14 cellular contexts compared by ENCODE assay signal in the genomic region with DNA sequence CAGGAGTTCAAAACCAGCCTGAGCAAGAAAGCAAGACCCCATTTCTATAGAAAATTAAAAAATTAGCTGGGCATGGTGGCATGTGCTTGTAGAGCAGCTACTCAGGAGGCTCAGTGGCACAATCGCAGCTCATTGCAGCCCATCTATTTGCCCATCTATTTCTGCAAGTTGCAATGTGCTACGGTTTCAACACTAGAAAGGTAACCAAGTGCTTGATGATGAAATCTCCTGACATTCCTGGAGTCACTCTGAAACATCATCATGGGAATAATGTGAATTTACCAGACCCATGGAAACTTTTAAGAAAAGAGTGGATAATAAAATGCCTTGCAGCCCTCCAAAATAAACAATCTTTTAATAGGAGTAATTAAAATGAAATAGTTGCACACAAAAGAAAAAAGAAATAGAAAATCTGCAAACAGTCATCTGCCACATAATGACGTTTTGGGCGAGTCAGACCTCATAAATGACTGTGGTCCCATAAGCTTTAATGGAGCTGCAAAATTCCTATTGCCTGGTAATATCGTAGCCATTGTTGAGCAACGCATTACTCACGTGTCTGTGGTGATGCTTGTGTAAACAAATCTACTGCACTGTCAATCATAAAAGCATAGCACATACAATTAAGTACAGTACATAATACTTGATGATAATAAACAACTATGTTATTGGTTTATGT. TPM values are rescaled to one million over a fixed set of nuclear protein-coding genes. Genes with fewer than 3 reads are reported as not detected.
A peak's percentile ranks its signal among the peaks of the same experiment; 100 is the strongest.
DNase-seq lines count a peak whose midpoint lies in the region; ATAC-seq and TF ChIP-seq lines count a peak whose summit lies in the region.
"Had no signal": no experiment of that assay in that cellular context is flagged by ENCODE, and none has a peak within 500 bp of the region (broad histone marks: within the 10 kb centered on the region; RNA-seq: fewer than 3 reads in every experiment).

No MANE protein-coding gene starts in this region.

- H3K4me3 Mint-ChIP-seq in HFFc6 (no peak overlapping the region), natural killer cell (no peak overlapping the region)
- H3K4me3 Mint-ChIP-seq in stimulated activated naive B cell treated with anti-CD40 and anti-IgM and Interleukin-4, amounts not matched to agents 10 μg/mL and 1 μg/mL and 100 μg/mL, for 72 hours, result no peak overlapping the region
- no peak overlapping the region for H3K4me3 Mint-ChIP-seq in activated CD4-positive, alpha-beta memory T cell treated with anti-CD3 and anti-CD28 coated beads, Interleukin-2, amount 10 ng/mL, durations not matched to agents 7 days and 5 days
- H3K4me3 Mint-ChIP-seq: activated naive CD8-positive, alpha-beta T cell; T-cell had no signal

- H3K27ac Mint-ChIP-seq in HFFc6 (0 out of 2 replicates have a peak overlapping the region, but pooled peaks have one; percentile 32), natural killer cell (no peak overlapping the region)
- H3K27ac Mint-ChIP-seq in stimulated activated naive B cell treated with anti-CD40 and anti-IgM and Interleukin-4, amounts not matched to agents 10 μg/mL and 1 μg/mL and 100 μg/mL, for 72 hours, result no peak overlapping the region
- H3K27ac Mint-ChIP-seq in activated CD4-positive, alpha-beta memory T cell treated with anti-CD3 and anti-CD28 coated beads, Interleukin-2, amount 10 ng/mL, durations not matched to agents 7 days and 5 days, result no peak overlapping the region
- H3K27ac Mint-ChIP-seq: activated naive CD8-positive, alpha-beta T cell; T-cell had no signal

- no peaks in the 10 kb centered on the region for H3K36me3 Mint-ChIP-seq in HFFc6 (ENCODE audit: low read depth)
- H3K36me3 Mint-ChIP-seq in stimulated activated naive B cell treated with anti-CD40 and anti-IgM and Interleukin-4, amounts not matched to agents 10 μg/mL and 1 μg/mL and 100 μg/mL, for 72 hours, result no peaks in the 10 kb centered on the region
- no peaks in the 10 kb centered on the region for H3K36me3 Mint-ChIP-seq in natural killer cell
- no peaks in the 10 kb centered on the region for H3K36me3 Mint-ChIP-seq in activated CD4-positive, alpha-beta memory T cell treated with anti-CD3 and anti-CD28 coated beads, Interleukin-2, amount 10 ng/mL, durations not matched to agents 7 days and 5 days (ENCODE audit: low read depth)
- H3K36me3 Mint-ChIP-seq: activated naive CD8-positive, alpha-beta T cell; T-cell had no signal

- intact Hi-C loops in natural killer cell (cut with micrococcal nuclease), result no loop called here

- peak; percentile 97 for ATAC-seq in foreskin keratinocyte
- no peak for ATAC-seq in stimulated activated naive B cell treated with anti-CD40 and anti-IgM and Interleukin-4, amounts not matched to agents 10 μg/mL and 1 μg/mL and 100 μg/mL, for 72 hours (replicated peaks)
- no peak for ATAC-seq in natural killer cell
- ATAC-seq: T-cell had no signal

- peaks cover 15% of the 10 kb centered on the region for H3K27me3 ChIP-seq in foreskin keratinocyte
- H3K27me3 ChIP-seq: BLaER1 had no signal

- DNase-seq in AG08395 (ENCODE audit: low spot score), result peak; percentile 61
- peak; percentile 90 for DNase-seq in HFFc6
- peak; percentile 95 for DNase-seq in SW480 (ENCODE audit: low spot score)
- DNase-seq in foreskin keratinocyte, result peak; percentile 76 to 83
- DNase-seq in stimulated activated naive B cell treated with anti-CD40 and anti-IgM and Interleukin-4, amounts not matched to agents 10 μg/mL and 1 μg/mL and 100 μg/mL, for 72 hours, result no peak
- DNase-seq in natural killer cell, result no peak
- no peak for DNase-seq in activated CD4-positive, alpha-beta memory T cell treated with anti-CD3 and anti-CD28 coated beads, Interleukin-2, amount 10 ng/mL, durations not matched to agents 7 days and 5 days
- DNase-seq in activated effector memory CD4-positive, alpha-beta T cell treated with anti-CD3 and anti-CD28 coated beads, Interleukin-2, amount 50 U/mL, for 16 hours, result no peak
- DNase-seq: activated CD8-positive, alpha-beta memory T cell treated with anti-CD3 and anti-CD28 coated beads for 24 hours; effector memory CD4-positive, alpha-beta T cell; NCI-H524 treated with DMSO at 0.1 percent for 48 hours; T-cell had no signal

- no peaks in the 10 kb centered on the region for H3K9me3 Mint-ChIP-seq in HFFc6
- H3K9me3 Mint-ChIP-seq in stimulated activated naive B cell treated with anti-CD40 and anti-IgM and Interleukin-4, amounts not matched to agents 10 μg/mL and 1 μg/mL and 100 μg/mL, for 72 hours, result no peaks in the 10 kb centered on the region
- H3K9me3 Mint-ChIP-seq in natural killer cell, result no peaks in the 10 kb centered on the region
- H3K9me3 Mint-ChIP-seq in activated CD4-positive, alpha-beta memory T cell treated with anti-CD3 and anti-CD28 coated beads, Interleukin-2, amount 10 ng/mL, durations not matched to agents 7 days and 5 days, result no peaks in the 10 kb centered on the region
- H3K9me3 Mint-ChIP-seq: T-cell had no signal

- peaks cover 6% of the 10 kb centered on the region for H3K27me3 Mint-ChIP-seq in HFFc6 (ENCODE audit: insufficient read depth)
- no peaks in the 10 kb centered on the region for H3K27me3 Mint-ChIP-seq in stimulated activated naive B cell treated with anti-CD40 and anti-IgM and Interleukin-4, amounts not matched to agents 10 μg/mL and 1 μg/mL and 100 μg/mL, for 72 hours
- H3K27me3 Mint-ChIP-seq in natural killer cell (ENCODE audit: low read depth in 2 of 2), result peaks cover 0 to 6% of the 10 kb centered on the region in 2 donors
- peaks cover 1% of the 10 kb centered on the region for H3K27me3 Mint-ChIP-seq in activated CD4-positive, alpha-beta memory T cell treated with anti-CD3 and anti-CD28 coated beads, Interleukin-2, amount 10 ng/mL, durations not matched to agents 7 days and 5 days
- H3K27me3 Mint-ChIP-seq: activated naive CD8-positive, alpha-beta T cell had no signal

- CTCF ChIA-PET in activated CD4-positive, alpha-beta memory T cell treated with anti-CD3 and anti-CD28 coated beads, Interleukin-2, amount 10 ng/mL, durations not matched to agents 7 days and 5 days (lab: Charles Lee), result interaction anchor here (0.5 to 0.7 kb wide), 2 partner anchors 10 to 38 kb away, joined by 3 to 4 read pairs; no protein-coding TSS in a partner anchor

- no peak for TF ChIP-seq CTCF in HFFc6 (IDR thresholded peaks at IDR 0.05)
- no peak for TF ChIP-seq CTCF in foreskin keratinocyte (conservative IDR thresholded peaks at IDR 0.05)
- no peak for TF ChIP-seq CTCF in natural killer cell (IDR thresholded peaks at IDR 0.05)

- H3K4me1 Mint-ChIP-seq in HFFc6 (ENCODE audit: low read depth) (peaks cover 15% of the 10 kb centered on the region), natural killer cell (no peaks in the 10 kb centered on the region)
- H3K4me1 Mint-ChIP-seq in stimulated activated naive B cell treated with anti-CD40 and anti-IgM and Interleukin-4, amounts not matched to agents 10 μg/mL and 1 μg/mL and 100 μg/mL, for 72 hours, result peaks cover 2 to 6% of the 10 kb centered on the region in 2 donors
- H3K4me1 Mint-ChIP-seq in activated CD4-positive, alpha-beta memory T cell treated with anti-CD3 and anti-CD28 coated beads, Interleukin-2, amount 10 ng/mL, durations not matched to agents 7 days and 5 days, result no peaks in the 10 kb centered on the region
- H3K4me1 Mint-ChIP-seq: T-cell had no signal

- POLR2A ChIA-PET in activated CD4-positive, alpha-beta memory T cell treated with anti-CD3 and anti-CD28 coated beads, Interleukin-2, amount 10 ng/mL, durations not matched to agents 7 days and 5 days (lab: Charles Lee), result interaction anchor here (1.0 kb wide), 1 partner anchor 35 kb away, joined by 3 read pairs; no protein-coding TSS in a partner anchor

- H3K27ac ChIP-seq in foreskin keratinocyte, result no peak overlapping the region
- H3K27ac ChIP-seq: BLaER1 had no signal

- peaks cover 4% of the 10 kb centered on the region for H3K4me1 ChIP-seq in foreskin keratinocyte
- H3K4me1 ChIP-seq: BLaER1 had no signal

RNA-seq across cellular contexts. Expression of gene AMMECR1L, which starts 46.6 kb away (rescaled TPM):
- 10 to 100 TPM; 13.9 to 18.2 (median 14.8) TPM for total RNA-seq in HFFc6 (2021; fragmentation: NEBNext Ultra II Directional; extraction: Animal tissue kit (Norgen Biotek cat#: 25700))
- total RNA-seq in foreskin keratinocyte (19.8 and 20.1 TPM in 2 replicates), natural killer cell (10 to 100 TPM; 12.0 to 17.3 (median 13.6) TPM)
- polyA plus RNA-seq in foreskin keratinocyte, result 6.9 and 8.1 TPM in 2 replicates
- total RNA-seq in activated CD4-positive, alpha-beta memory T cell treated with anti-CD3 and anti-CD28 coated beads, Interleukin-2, amount 10 ng/mL, durations not matched to agents 7 days and 5 days, result 10 to 100 TPM; 14.3 to 15.0 TPM

Comparison
In these comparisons a context has a peak if more than half of its experiments do, and no peak if none do; other contexts are left out.
1. DNase-seq: peak in AG08395 (single experiment), HFFc6 (single experiment), SW480 (single experiment) and foreskin keratinocyte (2 of 2); none in stimulated activated naive B cell treated with anti-CD40 and anti-IgM and Interleukin-4, amounts not matched to agents 10 μg/mL and 1 μg/mL and 100 μg/mL, for 72 hours (single experiment), natural killer cell (single experiment), activated CD4-positive, alpha-beta memory T cell treated with anti-CD3 and anti-CD28 coated beads, Interleukin-2, amount 10 ng/mL, durations not matched to agents 7 days and 5 days (single experiment) and activated effector memory CD4-positive, alpha-beta T cell treated with anti-CD3 and anti-CD28 coated beads, Interleukin-2, amount 50 U/mL, for 16 hours (single experiment).